Comparison of ENCODE assay signal across 8 cellular contexts in genomic region chr12:45727301-45727993, GRCh38. TPM values are rescaled to one million over a fixed set of nuclear protein-coding genes. Genes with fewer than 3 reads are reported as not detected.
DNase-seq lines count a peak whose midpoint lies in the region; ATAC-seq and TF ChIP-seq lines count a peak whose summit lies in the region.

No MANE protein-coding gene starts in this region.

- intact Hi-C loops in Calu3 (cut with micrococcal nuclease; ENCODE audit: unreplicated experiment) = loop anchor here (5.0 kb wide), 1 partner anchor 555 kb away; no protein-coding TSS in a partner anchor

- H3K27me3 Mint-ChIP-seq in Calu3 (ENCODE audit: unreplicated experiment) = no peaks in the 10 kb centered on the region
- H3K27me3 Mint-ChIP-seq in endodermal cell (ENCODE audit: insufficient read depth) = peaks cover 24% of the 10 kb centered on the region

- ATAC-seq in GM21423 (IDR thresholded peaks at IDR 0.05; ENCODE audit: unreplicated experiment) = peak; percentile 48

- no peaks in the 10 kb centered on the region for H3K4me1 Mint-ChIP-seq in Calu3 (ENCODE audit: low read depth, unreplicated experiment)
- peaks cover 10% of the 10 kb centered on the region for H3K4me1 Mint-ChIP-seq in endodermal cell

- CTCF ChIA-PET in Calu3 (lab: Charles Lee) = interaction anchor here (2.4 kb wide), 1 partner anchor 184 kb away, joined by 12 read pairs; no protein-coding TSS in a partner anchor

- WGBS in endodermal cell (ENCODE audit: insufficient coverage in 1 of 2, insufficient read length in 1 of 2), 2 experiments = 0% methylated on average over 15 to 44 of the region's 45 CpGs

- TF ChIP-seq CTCF in Calu3 (IDR thresholded peaks at IDR 0.05; ENCODE audit: unreplicated experiment) (no peak), endodermal cell (conservative IDR thresholded peaks at IDR 0.05) (no peak)

- H3K4me1 ChIP-seq in HUES48 (ENCODE audit: control insufficient read depth, insufficient read depth, low read length) = peaks cover 17% of the 10 kb centered on the region
- no peaks in the 10 kb centered on the region for H3K4me1 ChIP-seq in NT2/D1 (ENCODE audit: insufficient read depth, insufficient read length)
- H3K4me1 ChIP-seq in endodermal cell (ENCODE audit: control insufficient read depth, insufficient read depth, low read length) = no peaks in the 10 kb centered on the region

- H3K27ac Mint-ChIP-seq in Calu3 (ENCODE audit: unreplicated experiment) (peak overlapping the region; percentile 89), endodermal cell (peak overlapping the region; percentile 99)

- H3K27me3 ChIP-seq in HUES48 (ENCODE audit: control insufficient read depth, insufficient read depth, low read length) (no peaks in the 10 kb centered on the region), NT2/D1 (ENCODE audit: insufficient read depth, insufficient read length) (no peaks in the 10 kb centered on the region), endodermal cell (ENCODE audit: control insufficient read depth, insufficient read depth, low read length, poor library complexity, severe bottlenecking) (peaks cover 37% of the 10 kb centered on the region)

- H3K9me3 Mint-ChIP-seq in Calu3 (ENCODE audit: low read depth, unreplicated experiment) (no peaks in the 10 kb centered on the region), endodermal cell (no peaks in the 10 kb centered on the region)

- H3K36me3 Mint-ChIP-seq in Calu3 (ENCODE audit: insufficient read depth, unreplicated experiment) (peaks cover 64% of the 10 kb centered on the region), endodermal cell (ENCODE audit: low read depth) (peaks cover 2% of the 10 kb centered on the region)

- no peaks in the 10 kb centered on the region for H3K9me3 ChIP-seq in HUES48 (ENCODE audit: control insufficient read depth, insufficient read depth, low read length)
- no peaks in the 10 kb centered on the region for H3K9me3 ChIP-seq in NT2/D1 (ENCODE audit: insufficient read depth, low read length)
- H3K9me3 ChIP-seq in endodermal cell (ENCODE audit: control insufficient read depth, low read length) = no peaks in the 10 kb centered on the region

- H3K9ac ChIP-seq in HUES48 (ENCODE audit: low read depth, low read length) (peak overlapping the region; percentile 84), NT2/D1 (ENCODE audit: insufficient read length, low read depth) (peak overlapping the region; percentile 82), endodermal cell (ENCODE audit: extremely low read depth, low read length, poor library complexity, severe bottlenecking) (peak overlapping the region; percentile 96)

- H3K27ac ChIP-seq in HUES48 (ENCODE audit: low read depth, low read length) (peak overlapping the region; percentile 98), endodermal cell (ENCODE audit: low read depth, low read length) (peak overlapping the region; percentile 92)

- no TSS peak for BruUV-seq in Calu3 (replicated peaks; lab: Mats Ljungman, UMichigan)

- H3K36me3 ChIP-seq in HUES48 (ENCODE audit: control insufficient read depth, insufficient read depth, low read length) = 0 out of 2 replicates have a peak, but pooled peaks cover 7% of the 10 kb centered on the region
- peaks cover 13% of the 10 kb centered on the region for H3K36me3 ChIP-seq in NT2/D1 (ENCODE audit: insufficient read depth, insufficient read length, low read length)
- H3K36me3 ChIP-seq in endodermal cell (ENCODE audit: control insufficient read depth, insufficient read depth, low read length) = peaks cover 5% of the 10 kb centered on the region

- DNase-seq in Calu3 = peak; percentile 84
- DNase-seq in NT2/D1 (ENCODE audit: low read depth, low spot score) = peak; percentile 97
- peak; percentile 69 for DNase-seq in activated CD8-positive, alpha-beta memory T cell treated with anti-CD3 and anti-CD28 coated beads, Interleukin-2, amount 50 U/mL, for 24 hours (ENCODE audit: extremely low read depth)
- peak; percentile 99 for DNase-seq in endodermal cell
- peak; percentile 96 for DNase-seq in mesenteric fat pad (ENCODE audit: low spot score)
- peak; percentile 67 for DNase-seq in stimulated activated CD8-positive, alpha-beta memory T cell treated with anti-CD3 and anti-CD28 coated beads, Interleukin-15, amount 100 ng/mL, for 1 hour (ENCODE audit: low read depth)

- H3K4me3 Mint-ChIP-seq in Calu3 (ENCODE audit: low read depth, unreplicated experiment) (peak overlapping the region; percentile 97), endodermal cell (peak overlapping the region; percentile 93)

- peak overlapping the region; percentile 91 for H3K4me3 ChIP-seq in HUES48 (ENCODE audit: low read depth, low read length)
- H3K4me3 ChIP-seq in NT2/D1 (ENCODE audit: insufficient read length, low read depth) = peak overlapping the region; percentile 66
- peak overlapping the region; percentile 98 for H3K4me3 ChIP-seq in endodermal cell (ENCODE audit: low read length)

RNA-seq across cellular contexts. Expression of gene ARID2, which starts 2.1 kb away (rescaled TPM):
- 17.5 and 22.9 TPM in 2 replicates for total RNA-seq in Calu3 (2022)
- 10 to 100 TPM; 54.0 to 58.1 TPM for total RNA-seq in endodermal cell
- 34.2 TPM for polyA plus RNA-seq in endodermal cell (2013, experiment 1 of 2)
- 35.0 TPM for polyA plus RNA-seq in endodermal cell (2013, experiment 2 of 2)
- total RNA-seq in mesenteric fat pad = 26.0 TPM

Comparison
In these comparisons a context has a peak if more than half of its experiments do, and no peak if none do; other contexts are left out.
1. Peak in every context shown above with its lines: DNase-seq, ATAC-seq, H3K4me3 ChIP-seq and H3K27ac ChIP-seq.